In the genomic region with DNA sequence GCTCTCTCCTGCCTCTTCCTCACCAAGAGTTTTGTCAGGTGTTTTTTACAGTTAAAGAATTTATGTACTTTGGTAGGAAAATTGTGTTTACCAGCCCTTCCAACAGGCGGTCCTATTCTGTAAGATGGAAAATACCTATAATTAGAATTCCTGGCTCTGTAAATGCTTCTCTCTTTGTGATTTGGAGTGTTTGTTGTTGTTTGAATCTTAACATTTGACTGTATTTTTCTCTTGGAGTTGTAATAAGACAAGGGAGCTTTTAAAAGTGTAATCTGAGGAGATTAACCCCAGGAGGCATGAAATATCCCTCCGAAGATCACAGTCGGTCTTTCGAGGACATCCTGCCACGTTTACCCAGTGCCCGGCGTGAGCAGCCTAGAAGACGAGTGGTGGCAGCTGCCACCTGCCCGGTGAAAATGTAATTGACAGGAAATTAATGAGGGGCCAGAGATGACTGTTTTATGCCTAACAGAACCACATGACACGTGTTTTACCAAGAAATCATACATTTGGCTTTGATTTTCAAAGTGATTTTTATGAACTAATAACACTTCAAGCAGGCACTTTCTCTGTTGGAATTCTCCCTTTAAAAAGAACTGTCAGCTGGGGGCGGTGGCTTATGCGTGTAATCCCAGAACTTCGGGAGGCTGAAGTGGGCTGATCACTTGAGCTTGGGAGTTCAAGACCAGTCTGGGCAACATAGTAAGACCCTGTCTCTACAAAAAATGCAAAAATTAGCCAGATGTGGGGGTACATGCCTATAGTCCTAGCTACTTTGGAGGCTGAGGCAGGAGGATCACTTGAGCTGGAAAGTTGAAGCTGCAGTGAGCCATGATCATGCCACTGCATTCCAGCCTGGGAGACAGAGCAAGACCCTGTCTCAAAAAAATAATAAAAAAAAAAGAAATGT, we compare ENCODE assay signal across 15 cellular contexts. TPM values are rescaled to one million over a fixed set of nuclear protein-coding genes. Genes with fewer than 3 reads are reported as not detected.
DNase-seq lines count a peak whose midpoint lies in the region; ATAC-seq and TF ChIP-seq lines count a peak whose summit lies in the region.
"Had no signal": no experiment of that assay in that cellular context is flagged by ENCODE, and none has a peak within 500 bp of the region (broad histone marks: within the 10 kb centered on the region; RNA-seq: fewer than 3 reads in every experiment).

No MANE protein-coding gene starts in this region.

- H3K4me1 Mint-ChIP-seq in memory B cell = peaks cover 64% of the 10 kb centered on the region
- H3K4me1 Mint-ChIP-seq in glutamatergic neuron (ENCODE audit: low read depth, unreplicated experiment) = peaks cover 46% of the 10 kb centered on the region

- H3K27me3 ChIP-seq in vagina = no peaks in the 10 kb centered on the region
- H3K27me3 ChIP-seq: pancreas had no signal

- H3K36me3 ChIP-seq in vagina = no peaks in the 10 kb centered on the region
- H3K36me3 ChIP-seq: pancreas had no signal

- no peak overlapping the region for H3K27ac Mint-ChIP-seq in memory B cell
- no peak overlapping the region for H3K27ac Mint-ChIP-seq in glutamatergic neuron (ENCODE audit: unreplicated experiment)

- DNase-seq in left ventricle myocardium superior = no peak
- DNase-seq in Right ventricle myocardium superior = no peak
- DNase-seq in NCI-H69 (lab: John Stamatoyannopoulos, UW) = peak; percentile 86
- no peak for DNase-seq in memory B cell (ENCODE audit: low spot score in 2 of 2)
- peak in 1 of 2 donors; percentile 27 for DNase-seq in vagina (ENCODE audit: extremely low spot score in 2 of 2)
- no peak for DNase-seq in glutamatergic neuron
- DNase-seq in kidney glomerular epithelial cell (lab: John Stamatoyannopoulos, UW) = no peak
- DNase-seq in amniotic stem cell (lab: John Stamatoyannopoulos, UW) = no peak
- DNase-seq: activated gamma-delta T cell treated with Interleukin-2 at 50 U/mL for 16 hours; hippocampal formation; mammary epithelial cell; NCI-H226; pancreas; stimulated activated naive CD4-positive, alpha-beta T cell treated with Interleukin-2 at 50 U/mL for 16 hours had no signal

- TF ChIP-seq CTCF in vagina (IDR thresholded peaks at IDR 0.05) (no peak), glutamatergic neuron (IDR thresholded peaks at IDR 0.05; ENCODE audit: partially characterized antibody, unreplicated experiment) (no peak)

- H3K27me3 Mint-ChIP-seq in memory B cell (no peaks in the 10 kb centered on the region), glutamatergic neuron (ENCODE audit: unreplicated experiment) (peaks cover 4% of the 10 kb centered on the region)

- H3K9me3 ChIP-seq in vagina = no peaks in the 10 kb centered on the region
- H3K9me3 ChIP-seq: pancreas had no signal

- H3K4me1 ChIP-seq in vagina = peaks cover 24% of the 10 kb centered on the region
- H3K4me1 ChIP-seq: pancreas had no signal

- H3K4me3 Mint-ChIP-seq in memory B cell = peak overlapping the region; percentile 54
- H3K4me3 Mint-ChIP-seq in glutamatergic neuron (ENCODE audit: unreplicated experiment) = no peak overlapping the region

- H3K9me3 Mint-ChIP-seq in memory B cell = peaks cover 1% of the 10 kb centered on the region
- H3K9me3 Mint-ChIP-seq in glutamatergic neuron (ENCODE audit: unreplicated experiment) = peaks cover 8% of the 10 kb centered on the region

- H3K4me3 ChIP-seq in vagina = no peak overlapping the region
- H3K4me3 ChIP-seq: pancreas had no signal

- intact Hi-C loops in left ventricle myocardium superior (cut with micrococcal nuclease) = no loop called here
- intact Hi-C loops in Right ventricle myocardium superior (cut with DNase I) = no loop called here
- intact Hi-C loops in vagina (cut with DNase I) = no loop called here

- H3K27ac ChIP-seq in vagina = peak overlapping the region; percentile 70
- H3K27ac ChIP-seq: C4-2B, pancreas had no signal

- peaks cover 4% of the 10 kb centered on the region for H3K36me3 Mint-ChIP-seq in memory B cell
- H3K36me3 Mint-ChIP-seq in glutamatergic neuron (ENCODE audit: unreplicated experiment) = peaks cover 4% of the 10 kb centered on the region

- ATAC-seq in left ventricle myocardium superior (peak; percentile 29), Right ventricle myocardium superior (ENCODE audit: poor library complexity) (no peak), memory B cell (ENCODE audit: low read depth) (no peak)
- ATAC-seq: pancreas had no signal

- TF ChIP-seq POLR2A in vagina (IDR thresholded peaks at IDR 0.05) = no peak

RNA-seq across cellular contexts. Expression of gene ANKRD33B, which starts 20.0 kb away (rescaled TPM):
- total RNA-seq in left ventricle myocardium superior (6.7 TPM), Right ventricle myocardium superior (2.9 TPM), vagina (14.2 TPM), glutamatergic neuron (ENCODE audit: unreplicated experiment) (14.5 TPM)
